In the genomic region with DNA sequence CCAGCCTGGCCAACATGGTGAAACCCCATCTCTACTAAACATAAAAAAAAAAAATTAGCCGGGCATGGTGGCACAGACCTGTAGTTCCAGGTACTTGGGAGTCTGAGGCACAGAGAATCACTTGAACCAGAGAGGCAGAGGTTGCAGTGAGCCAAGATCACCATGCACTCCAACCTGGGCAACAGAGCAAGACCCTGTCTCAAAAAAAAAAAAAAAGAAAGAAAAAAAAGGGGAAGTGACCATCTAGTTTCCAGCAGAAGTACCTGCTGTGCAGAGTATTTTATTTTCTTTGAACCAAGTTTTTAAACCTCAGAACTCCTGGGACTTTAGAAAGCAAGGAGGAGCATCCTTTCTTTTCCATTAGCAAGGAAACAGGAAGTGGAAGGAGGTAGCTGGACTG, we compare ENCODE assay signal across 1 cellular context.
TF ChIP-seq lines count a peak whose summit lies in the region.

No MANE protein-coding gene starts in this region.

TF ChIP-seq in K562, 482 proteins besides CTCF, POLR2A, EP300 and RAD21:
- TF ChIP-seq SPI1 (IDR thresholded peaks at IDR 0.05; ENCODE audit: borderline replicate concordance, low read depth, low read length) (peak; percentile 86), ZNF121 (CRISPR knock-in tag; conservative IDR thresholded peaks at IDR 0.05) (peak; percentile 85), ZNF384 (IDR thresholded peaks at IDR 0.05; ENCODE audit: low read depth, low read length) (peak; percentile 41; the same call in 1 of the 2 replicates)
- TF ChIP-seq, protein P1, sequence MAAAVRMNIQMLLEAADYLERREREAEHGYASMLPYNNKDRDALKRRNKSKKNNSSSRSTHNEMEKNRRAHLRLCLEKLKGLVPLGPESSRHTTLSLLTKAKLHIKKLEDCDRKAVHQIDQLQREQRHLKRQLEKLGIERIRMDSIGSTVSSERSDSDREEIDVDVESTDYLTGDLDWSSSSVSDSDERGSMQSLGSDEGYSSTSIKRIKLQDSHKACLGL (CRISPR knock-in tag; IDR thresholded peaks at IDR 0.05; ENCODE audit: borderline replicate concordance, poor library complexity, severe bottlenecking) = no peak
